ENCODE assay signal across 10 cellular contexts in genomic region chr3:134369231-134369741, GRCh38.
DNase-seq lines count a peak whose midpoint lies in the region; ATAC-seq lines count a peak whose summit lies in the region.
"Had no signal": no experiment of that assay in that cellular context is flagged by ENCODE, and none has a peak within 500 bp of the region (broad histone marks: within the 10 kb centered on the region; RNA-seq: fewer than 3 reads in every experiment).

No MANE protein-coding gene starts in this region.

- DNase-seq in EL (peak; percentile 84), adipocyte (ENCODE audit: low read depth) (peak; percentile 65), globus pallidus (ENCODE audit: low spot score) (peak; percentile 33), NCI-H1436 treated with DMSO at 0.1 percent for 48 hours (lab: John Stamatoyannopoulos, UW) (no peak), NOMO-1 treated with DMSO at 0.1 percent for 48 hours (lab: John Stamatoyannopoulos, UW; ENCODE audit: unreplicated experiment) (no peak)
- DNase-seq in activated CD4-positive, alpha-beta T cell treated with anti-CD3 and anti-CD28 coated beads, Interleukin-2, amount 50 U/mL, for 48 hours, result no peak
- DNase-seq in stimulated activated naive B cell treated with anti-CD40 and anti-IgM and Interleukin-4, amounts not matched to agents 10 μg/mL and 1 μg/mL and 100 μg/mL, for 72 hours, result no peak
- DNase-seq: DND-41; naive thymus-derived CD4-positive, alpha-beta T cell had no signal

- no peak for ATAC-seq in stimulated activated naive B cell treated with anti-CD40 and anti-IgM and Interleukin-4, amounts not matched to agents 10 μg/mL and 1 μg/mL and 100 μg/mL, for 72 hours (replicated peaks)
- ATAC-seq: naive thymus-derived CD4-positive, alpha-beta T cell had no signal

- H3K4me1 ChIP-seq in adipocyte (ENCODE audit: control insufficient read depth, insufficient read depth, low read length) (peaks cover 74% of the 10 kb centered on the region), rectal smooth muscle tissue (ENCODE audit: control insufficient read depth, insufficient read depth, low read length) (peaks cover 75% of the 10 kb centered on the region)

- H3K27ac ChIP-seq in rectal smooth muscle tissue (ENCODE audit: low read depth, low read length), result peak overlapping the region; percentile 98

- H3K9me3 Mint-ChIP-seq in stimulated activated naive B cell treated with anti-CD40 and anti-IgM and Interleukin-4, amounts not matched to agents 10 μg/mL and 1 μg/mL and 100 μg/mL, for 72 hours, result no peaks in the 10 kb centered on the region
- H3K9me3 Mint-ChIP-seq: naive thymus-derived CD4-positive, alpha-beta T cell had no signal

- no peaks in the 10 kb centered on the region for H3K27me3 ChIP-seq in adipocyte (replicated peaks; ENCODE audit: control insufficient read depth, insufficient read depth, low read length)
- H3K27me3 ChIP-seq in rectal smooth muscle tissue (ENCODE audit: control insufficient read depth, insufficient read depth, low read length), result no peaks in the 10 kb centered on the region

- H3K9ac ChIP-seq in adipocyte (ENCODE audit: low read length) (peak overlapping the region; percentile 99), rectal smooth muscle tissue (ENCODE audit: low read length) (no peak overlapping the region)

- H3K36me3 ChIP-seq in adipocyte (ENCODE audit: control insufficient read depth, insufficient read depth, low read length, severe bottlenecking) (peaks cover 78% of the 10 kb centered on the region), rectal smooth muscle tissue (ENCODE audit: control insufficient read depth, insufficient read depth, low read length) (peaks cover 31% of the 10 kb centered on the region)

- H3K27ac Mint-ChIP-seq in stimulated activated naive B cell treated with anti-CD40 and anti-IgM and Interleukin-4, amounts not matched to agents 10 μg/mL and 1 μg/mL and 100 μg/mL, for 72 hours, result no peak overlapping the region

- no peaks in the 10 kb centered on the region for H3K36me3 Mint-ChIP-seq in stimulated activated naive B cell treated with anti-CD40 and anti-IgM and Interleukin-4, amounts not matched to agents 10 μg/mL and 1 μg/mL and 100 μg/mL, for 72 hours
- H3K36me3 Mint-ChIP-seq: naive thymus-derived CD4-positive, alpha-beta T cell had no signal

- peaks cover 13 to 22% of the 10 kb centered on the region in 2 donors for H3K4me1 Mint-ChIP-seq in stimulated activated naive B cell treated with anti-CD40 and anti-IgM and Interleukin-4, amounts not matched to agents 10 μg/mL and 1 μg/mL and 100 μg/mL, for 72 hours

- H3K4me3 Mint-ChIP-seq in stimulated activated naive B cell treated with anti-CD40 and anti-IgM and Interleukin-4, amounts not matched to agents 10 μg/mL and 1 μg/mL and 100 μg/mL, for 72 hours, result no peak overlapping the region

- peaks cover 42 to 70% of the 10 kb centered on the region in 2 donors for H3K27me3 Mint-ChIP-seq in stimulated activated naive B cell treated with anti-CD40 and anti-IgM and Interleukin-4, amounts not matched to agents 10 μg/mL and 1 μg/mL and 100 μg/mL, for 72 hours

- H3K9me3 ChIP-seq in adipocyte (ENCODE audit: control insufficient read depth, low read length), result no peaks in the 10 kb centered on the region

- H3K4me3 ChIP-seq in adipocyte (ENCODE audit: low read length) (peak overlapping the region; percentile 91), rectal smooth muscle tissue (ENCODE audit: low read length) (no peak overlapping the region)

Comparison
In these comparisons a context has a peak if more than half of its experiments do, and no peak if none do; other contexts are left out.
1. DNase-seq: peak in EL (single experiment), adipocyte (single experiment) and globus pallidus (single experiment); none in activated CD4-positive, alpha-beta T cell treated with anti-CD3 and anti-CD28 coated beads, Interleukin-2, amount 50 U/mL, for 48 hours (0 of 2), NCI-H1436 treated with DMSO at 0.1 percent for 48 hours (single experiment), stimulated activated naive B cell treated with anti-CD40 and anti-IgM and Interleukin-4, amounts not matched to agents 10 μg/mL and 1 μg/mL and 100 μg/mL, for 72 hours (single experiment) and NOMO-1 treated with DMSO at 0.1 percent for 48 hours (single experiment).